Comparison of ENCODE assay signal across 16 cellular contexts in genomic region chr2:12734914-12735654, GRCh38. TPM values are rescaled to one million over a fixed set of nuclear protein-coding genes. Genes with fewer than 3 reads are reported as not detected.
A peak's percentile ranks its signal among the peaks of the same experiment; 100 is the strongest.
DNase-seq lines count a peak whose midpoint lies in the region; ATAC-seq and TF ChIP-seq lines count a peak whose summit lies in the region.
"Had no signal": no experiment of that assay in that cellular context is flagged by ENCODE, and none has a peak within 500 bp of the region (broad histone marks: within the 10 kb centered on the region; RNA-seq: fewer than 3 reads in every experiment).

No MANE protein-coding gene starts in this region.

- H3K27me3 ChIP-seq in right cardiac atrium (ENCODE audit: control insufficient read depth, insufficient read depth) = no peaks in the 10 kb centered on the region
- H3K27me3 ChIP-seq: tibial artery had no signal

- DNase-seq in Right ventricle myocardium inferior (ENCODE audit: missing footprints) (no peak), cardiac septum (ENCODE audit: low spot score) (no peak), right cardiac atrium (peak in 2 of 3 donors; percentile 67 to 68), osteocyte (ENCODE audit: extremely low spot score, unreplicated experiment) (no peak)
- no peak for DNase-seq in activated CD4-positive, alpha-beta T cell treated with anti-CD3 and anti-CD28 coated beads for 4 hours
- no peak for DNase-seq in stimulated activated naive CD4-positive, alpha-beta T cell treated with Interleukin-2 at 50 U/mL for 16 hours (lab: John Stamatoyannopoulos, UW)
- DNase-seq: activated naive CD4-positive, alpha-beta T cell treated with anti-CD3 and anti-CD28 coated beads for 36 hours; NCI-H1436; NCI-H446; tibial artery had no signal

- peaks cover 68% of the 10 kb centered on the region for H3K4me1 Mint-ChIP-seq in osteocyte (ENCODE audit: unreplicated experiment)

- TF ChIP-seq CTCF in osteocyte (IDR thresholded peaks at IDR 0.05) = no peak

- peak overlapping the region; percentile 91 for H3K27ac Mint-ChIP-seq in osteocyte (ENCODE audit: unreplicated experiment)
- H3K27ac Mint-ChIP-seq: activated naive CD4-positive, alpha-beta T cell treated with anti-CD3 and anti-CD28 coated beads for 36 hours had no signal

- no peaks in the 10 kb centered on the region for H3K9me3 Mint-ChIP-seq in osteocyte (ENCODE audit: unreplicated experiment)
- H3K9me3 Mint-ChIP-seq: activated naive CD4-positive, alpha-beta T cell treated with anti-CD3 and anti-CD28 coated beads for 36 hours had no signal

- peaks cover 40% of the 10 kb centered on the region for H3K4me1 ChIP-seq in right cardiac atrium (ENCODE audit: control insufficient read depth, insufficient read depth, low read length)

- intact Hi-C loops in Right ventricle myocardium inferior (cut with DNase I) = loop anchor here (2.0 to 5.0 kb wide), 2 partner anchors 72 to 84 kb away; no protein-coding TSS in a partner anchor
- intact Hi-C loops in cardiac septum (cut with DNase I) = loop anchor here (5.0 kb wide), 1 partner anchor 87 kb away; no protein-coding TSS in a partner anchor
- intact Hi-C loops in right cardiac atrium (cut with DNase I) = loop anchor here in 1 of 4 donors (10.0 kb wide), 1 partner anchor 80 kb away; no protein-coding TSS in a partner anchor

- no peaks in the 10 kb centered on the region for H3K27me3 Mint-ChIP-seq in osteocyte (ENCODE audit: unreplicated experiment)

- H3K4me3 ChIP-seq in right cardiac atrium (ENCODE audit: low read length) = no peak overlapping the region
- H3K4me3 ChIP-seq: GM12878, tibial artery had no signal

- H3K36me3 Mint-ChIP-seq in osteocyte (ENCODE audit: unreplicated experiment) = peaks cover 66% of the 10 kb centered on the region

- H3K27ac ChIP-seq in right cardiac atrium (ENCODE audit: low read length) = peak overlapping the region; percentile 82
- H3K27ac ChIP-seq: KMS-11, VCaP had no signal

- no peaks in the 10 kb centered on the region for H3K9me3 ChIP-seq in right cardiac atrium (ENCODE audit: control insufficient read depth, low read length)
- H3K9me3 ChIP-seq: tibial artery had no signal

- ATAC-seq in Right ventricle myocardium inferior (peak; percentile 73), right cardiac atrium (peak; percentile 10 to 47), HG02759 (IDR thresholded peaks at IDR 0.05; ENCODE audit: unreplicated experiment) (no peak), GM19351 (IDR thresholded peaks at IDR 0.05; ENCODE audit: unreplicated experiment) (no peak)
- ATAC-seq: GM12878, SK-N-SH treated with all-trans-retinoic acid at 6 μM for 48 hours had no signal

- no peak overlapping the region for H3K4me3 Mint-ChIP-seq in osteocyte (ENCODE audit: unreplicated experiment)
- H3K4me3 Mint-ChIP-seq: activated naive CD4-positive, alpha-beta T cell treated with anti-CD3 and anti-CD28 coated beads for 36 hours had no signal

- 62% methylated on average over 12 of the region's 12 CpGs for WGBS in right cardiac atrium

RNA-seq across cellular contexts. Expression of gene TRIB2, which starts 18.3 kb away (rescaled TPM):
- total RNA-seq in Right ventricle myocardium inferior (33.4 TPM), cardiac septum (49.9 TPM), right cardiac atrium (10 to 100 TPM; 24.7 to 32.2 (median 28.2) TPM), osteocyte (142 and 146 TPM in 2 replicates)
- 25.3 TPM for polyA plus RNA-seq in right cardiac atrium

Comparison
In these comparisons a context has a peak if more than half of its experiments do, and no peak if none do; other contexts are left out.
1. DNase-seq: peak in right cardiac atrium (2 of 3); none in Right ventricle myocardium inferior (single experiment), cardiac septum (single experiment), osteocyte (single experiment), activated CD4-positive, alpha-beta T cell treated with anti-CD3 and anti-CD28 coated beads for 4 hours (0 of 2) and stimulated activated naive CD4-positive, alpha-beta T cell treated with Interleukin-2 at 50 U/mL for 16 hours (single experiment).
2. ATAC-seq: peak in Right ventricle myocardium inferior (single experiment) and right cardiac atrium (2 of 2); none in HG02759 (single experiment) and GM19351 (single experiment).